Comparison of ENCODE assay signal across 26 cellular contexts in genomic region chr16:71439531-71439930, GRCh38. TPM values are rescaled to one million over a fixed set of nuclear protein-coding genes. Genes with fewer than 3 reads are reported as not detected.
"Had no signal": no experiment of that assay in that cellular context is flagged by ENCODE, and none has a peak within 500 bp of the region (broad histone marks: within the 10 kb centered on the region; RNA-seq: fewer than 3 reads in every experiment).

No MANE protein-coding gene starts in this region.

- H3K36me3 ChIP-seq: breast epithelium, neutrophil, pancreas, tibial artery had no signal

- H3K4me1 ChIP-seq: breast epithelium, foreskin keratinocyte, pancreas, tibial artery had no signal

- H3K4me3 ChIP-seq: breast epithelium, coronary artery, lung, pancreas, skin epidermis, tibial artery had no signal

- H3K27me3 ChIP-seq: foreskin keratinocyte, pancreas, tibial artery had no signal

- H3K27ac ChIP-seq: breast epithelium, coronary artery, foreskin keratinocyte, neutrophil, pancreas, skin epidermis, tibial artery had no signal

- ATAC-seq: activated CD8-positive, alpha-beta T cell treated with anti-CD3 and anti-CD28 coated beads for 36 hours; activated naive CD8-positive, alpha-beta T cell treated with anti-CD3 and anti-CD28 coated beads, Interleukin-2, amount 50 U/mL, for 24 hours; activated T-cell treated with anti-CD3 and anti-CD28 coated beads, Interleukin-2, amount 50 U/mL, for 4 hours; foreskin keratinocyte; left lobe of liver; natural killer cell treated with Interleukin-12 subunit alpha and Interleukin-12 subunit beta and Interleukin-15 and Interleukin-18, amount 100 ng/mL, for 72 hours; pancreas; stimulated activated naive CD8-positive, alpha-beta T cell treated with anti-CD3 and anti-CD28 coated beads, Interleukin-15, Interleukin-2, amounts not matched to agents 100 U/mL and 50 U/mL, for 24 hours had no signal

- DNase-seq: activated CD4-positive, alpha-beta T cell treated with anti-CD3 and anti-CD28 coated beads, Interleukin-2, amount 10 ng/mL, durations not matched to agents 24 days and 14 days; activated CD8-positive, alpha-beta T cell treated with anti-CD3 and anti-CD28 coated beads for 36 hours; activated effector memory CD4-positive, alpha-beta T cell treated with Interleukin-2 at 50 U/mL for 16 hours; activated naive CD4-positive, alpha-beta T cell treated with anti-CD3 and anti-CD28 coated beads, Interleukin-2, amount 10 ng/mL, durations not matched to agents 7 days and 5 days; activated naive CD8-positive, alpha-beta T cell treated with anti-CD3 and anti-CD28 coated beads, Interleukin-2, amount 50 U/mL, for 24 hours; activated T-cell treated with anti-CD3 and anti-CD28 coated beads, Interleukin-2, amount 50 U/mL, for 4 hours; aorta; erythroblast; foreskin keratinocyte; glutamatergic neuron; hypothalamus; islet precursor cell; pancreas; retina; stimulated activated naive CD8-positive, alpha-beta T cell treated with anti-CD3 and anti-CD28 coated beads, Interleukin-15, Interleukin-2, amounts not matched to agents 100 U/mL and 50 U/mL, for 24 hours; substantia nigra; T-helper 1 cell; T1000; tibial artery had no signal

- H3K9me3 ChIP-seq: neutrophil, pancreas had no signal

RNA-seq across cellular contexts. Expression of gene TLE7, which starts 2.3 kb away (rescaled TPM):
- total RNA-seq: activated CD4-positive, alpha-beta T cell treated with anti-CD3 and anti-CD28 coated beads, Interleukin-2, amount 10 ng/mL, durations not matched to agents 24 days and 14 days; activated CD8-positive, alpha-beta T cell treated with anti-CD3 and anti-CD28 coated beads for 36 hours; activated T-cell treated with anti-CD3 and anti-CD28 coated beads, Interleukin-2, amount 50 U/mL, for 4 hours; aorta; breast epithelium; foreskin keratinocyte; left lobe of liver; lung; natural killer cell treated with Interleukin-12 subunit alpha and Interleukin-12 subunit beta and Interleukin-15 and Interleukin-18, amount 100 ng/mL, for 72 hours; pancreas had no signal
